14 cellular contexts compared by ENCODE assay signal in the genomic region with DNA sequence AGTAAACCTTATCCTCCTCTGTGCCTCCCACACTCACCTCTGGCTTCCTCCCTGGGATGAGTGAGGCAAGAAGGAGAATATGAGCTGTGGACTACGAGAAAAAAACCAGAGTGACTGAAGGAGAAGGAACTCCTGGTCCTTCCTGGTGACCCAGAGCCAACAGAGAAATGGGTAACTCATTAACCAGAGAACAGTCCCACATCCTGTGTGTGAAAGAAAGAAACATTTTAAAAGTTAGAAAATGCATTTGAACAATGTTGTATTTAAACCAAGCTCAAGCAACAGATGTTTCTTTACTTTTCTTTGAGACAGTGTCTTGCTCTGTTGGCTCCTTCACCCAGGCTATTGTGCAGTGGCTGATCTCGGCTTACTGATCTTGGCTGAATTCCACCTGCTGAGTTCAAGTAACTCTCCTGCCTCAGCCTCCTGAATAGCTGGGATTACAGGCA. TPM values are rescaled to one million over a fixed set of nuclear protein-coding genes. Genes with fewer than 3 reads are reported as not detected.
DNase-seq lines count a peak whose midpoint lies in the region; ATAC-seq and TF ChIP-seq lines count a peak whose summit lies in the region.
"Had no signal": no experiment of that assay in that cellular context is flagged by ENCODE, and none has a peak within 500 bp of the region (broad histone marks: within the 10 kb centered on the region; RNA-seq: fewer than 3 reads in every experiment).

No MANE protein-coding gene starts in this region.

- H3K36me3 ChIP-seq in body of pancreas (replicated peaks in 1 of 2; ENCODE audit: insufficient read depth in 1 of 2, low read depth in 2 of 2) = no peaks in the 10 kb centered on the region
- no peaks in the 10 kb centered on the region for H3K36me3 ChIP-seq in mucosa of rectum (ENCODE audit: control insufficient read depth in 2 of 2, insufficient read depth in 2 of 2, low read length in 2 of 2)
- H3K36me3 ChIP-seq: neural progenitor cell had no signal

- no peaks in the 10 kb centered on the region for H3K9me3 Mint-ChIP-seq in activated T-cell treated with anti-CD3 and anti-CD28 coated beads, Interleukin-2, amount 50 U/mL, for 72 hours
- H3K9me3 Mint-ChIP-seq: dendritic cell treated with granulocyte-macrophage colony-stimulating factor and Interleukin-4, amounts not matched to agents 40 ng/mL and 50 ng/mL, for 4 days; neural progenitor cell had no signal

- H3K4me1 ChIP-seq in body of pancreas (peaks cover 10% of the 10 kb centered on the region), mucosa of rectum (ENCODE audit: control insufficient read depth in 2 of 2, insufficient read depth in 2 of 2, low read length in 2 of 2) (peaks cover 22 to 34% of the 10 kb centered on the region in 2 donors)
- H3K4me1 ChIP-seq: neural progenitor cell had no signal

- no peak for TF ChIP-seq CTCF in body of pancreas (IDR thresholded peaks at IDR 0.05)

- WGBS in body of pancreas, 2 donors = 2% methylated on average over 2 of the region's 2 CpGs

- peak; percentile 34 for DNase-seq in DMS53 treated with DMSO at 0.1 percent for 48 hours (lab: John Stamatoyannopoulos, UW; ENCODE audit: unreplicated experiment)
- DNase-seq in body of pancreas = peak; percentile 15 to 55 (median 26)
- DNase-seq in effector CD8-positive, alpha-beta T cell (lab: John Stamatoyannopoulos, UW) = no peak
- DNase-seq in activated T-cell treated with anti-CD3 and anti-CD28 coated beads, Interleukin-2, amount 50 U/mL, for 72 hours = no peak
- no peak for DNase-seq in EL
- no peak for DNase-seq in H4 (ENCODE audit: low spot score)
- DNase-seq: activated gamma-delta T cell treated with Interleukin-2 at 50 U/mL for 16 hours; hypothalamus; NCI-H1436; stimulated activated CD4-positive, alpha-beta T cell treated with anti-CD3 and anti-CD28 coated beads, Interleukin-4, amount 100 ng/mL, for 4 hours had no signal

- peak overlapping the region; percentile 1 to 37 for H3K9ac ChIP-seq in mucosa of rectum (ENCODE audit: low read depth in 1 of 2, low read length in 2 of 2)
- H3K9ac ChIP-seq: neural progenitor cell had no signal

- no peaks in the 10 kb centered on the region for H3K36me3 Mint-ChIP-seq in activated T-cell treated with anti-CD3 and anti-CD28 coated beads, Interleukin-2, amount 50 U/mL, for 72 hours (ENCODE audit: insufficient read depth in 2 of 2)
- H3K36me3 Mint-ChIP-seq: neural progenitor cell had no signal

- H3K27me3 Mint-ChIP-seq in activated T-cell treated with anti-CD3 and anti-CD28 coated beads, Interleukin-2, amount 50 U/mL, for 72 hours (ENCODE audit: low read depth) = peaks cover 17% of the 10 kb centered on the region

- H3K4me3 Mint-ChIP-seq in activated T-cell treated with anti-CD3 and anti-CD28 coated beads, Interleukin-2, amount 50 U/mL, for 72 hours = no peak overlapping the region
- H3K4me3 Mint-ChIP-seq: dendritic cell treated with granulocyte-macrophage colony-stimulating factor and Interleukin-4, amounts not matched to agents 40 ng/mL and 50 ng/mL, for 4 days; neural progenitor cell had no signal

- peak in 1 of 3 donors; percentile 15 for TF ChIP-seq POLR2A in body of pancreas (IDR thresholded peaks at IDR 0.05)

- H3K4me1 Mint-ChIP-seq in activated T-cell treated with anti-CD3 and anti-CD28 coated beads, Interleukin-2, amount 50 U/mL, for 72 hours (ENCODE audit: low read depth) = peaks cover 18% of the 10 kb centered on the region
- H3K4me1 Mint-ChIP-seq: neural progenitor cell had no signal

- H3K27ac Mint-ChIP-seq in activated T-cell treated with anti-CD3 and anti-CD28 coated beads, Interleukin-2, amount 50 U/mL, for 72 hours = no peak overlapping the region
- H3K27ac Mint-ChIP-seq: dendritic cell treated with granulocyte-macrophage colony-stimulating factor and Interleukin-4, amounts not matched to agents 40 ng/mL and 50 ng/mL, for 4 days; neural progenitor cell had no signal

- ATAC-seq in HG03175 (IDR thresholded peaks at IDR 0.05; ENCODE audit: unreplicated experiment) = peak; percentile 26
- peak; percentile 70 for ATAC-seq in body of pancreas
- no peak for ATAC-seq in activated T-cell treated with anti-CD3 and anti-CD28 coated beads, Interleukin-2, amount 50 U/mL, for 72 hours (replicated peaks in 1 of 2)

- H3K27ac ChIP-seq in body of pancreas = peak overlapping the region in 3 of 4 donors; percentile 39 to 80 (median 55)
- H3K27ac ChIP-seq in mucosa of rectum (ENCODE audit: low read depth in 2 of 2, low read length in 2 of 2) = peak overlapping the region; percentile 74 to 77
- H3K27ac ChIP-seq: neural progenitor cell had no signal

- intact Hi-C loops in body of pancreas (cut with DNase I) = no loop called here

- H3K4me3 ChIP-seq in body of pancreas (no peak overlapping the region), mucosa of rectum (ENCODE audit: low read length in 2 of 2) (peak overlapping the region in 1 of 2 donors; percentile 50)
- H3K4me3 ChIP-seq: neural progenitor cell had no signal

- H3K9me3 ChIP-seq in body of pancreas (no peaks in the 10 kb centered on the region), mucosa of rectum (ENCODE audit: control insufficient read depth in 2 of 2, low read length in 2 of 2) (no peaks in the 10 kb centered on the region)

- H3K27me3 ChIP-seq in body of pancreas (no peaks in the 10 kb centered on the region), mucosa of rectum (ENCODE audit: control insufficient read depth in 2 of 2, insufficient read depth in 2 of 2, low read length in 2 of 2) (no peaks in the 10 kb centered on the region)
- H3K27me3 ChIP-seq: neural progenitor cell had no signal

RNA-seq across cellular contexts. Expression of gene FAM81A, which starts 27.5 kb away (rescaled TPM):
- under 1 TPM; under 0.01 to 0.78 TPM for total RNA-seq in body of pancreas
- under 1 TPM in 1 of 2 donors, not detected in 1; 0.21 TPM for total RNA-seq in activated T-cell treated with anti-CD3 and anti-CD28 coated beads, Interleukin-2, amount 50 U/mL, for 72 hours
- 3.9 and 5.6 TPM in 2 replicates for total RNA-seq in H4 (2014; rRNA removed; shearing (Covaris generic))

RNA-seq across cellular contexts. Expression of gene MYO1E, which starts 37.8 kb away (rescaled TPM):
- total RNA-seq in body of pancreas = 10 to 100 TPM; 14.0 to 48.5 TPM
- total RNA-seq in activated T-cell treated with anti-CD3 and anti-CD28 coated beads, Interleukin-2, amount 50 U/mL, for 72 hours = 1 to 10 TPM; 1.9 to 4.6 TPM
- 9.2 and 18.4 TPM in 2 replicates for total RNA-seq in H4 (2014; rRNA removed; shearing (Covaris generic))

Comparison
In these comparisons a context has a peak if more than half of its experiments do, and no peak if none do; other contexts are left out.
1. DNase-seq: peak in DMS53 treated with DMSO at 0.1 percent for 48 hours (single experiment) and body of pancreas (4 of 4); none in effector CD8-positive, alpha-beta T cell (single experiment), activated T-cell treated with anti-CD3 and anti-CD28 coated beads, Interleukin-2, amount 50 U/mL, for 72 hours (0 of 2), EL (single experiment) and H4 (single experiment).
2. ATAC-seq: peak in HG03175 (single experiment) and body of pancreas (single experiment); none in activated T-cell treated with anti-CD3 and anti-CD28 coated beads, Interleukin-2, amount 50 U/mL, for 72 hours (0 of 2).